ENCODE assay signal across 1 cellular context in genomic region chr11:65524747-65525658, GRCh38.
A peak's percentile ranks its signal among the peaks of the same experiment; 100 is the strongest.
TF ChIP-seq lines count a peak whose summit lies in the region.

SCYL1 (plus strand) TSS chr11:65525083; CDS start chr11:65525154, 71 bp downstream.

TF ChIP-seq in HepG2, 621 proteins besides CTCF, POLR2A, EP300 and RAD21 (continued from another document and continues in another):
- TF ChIP-seq, protein P1, sequence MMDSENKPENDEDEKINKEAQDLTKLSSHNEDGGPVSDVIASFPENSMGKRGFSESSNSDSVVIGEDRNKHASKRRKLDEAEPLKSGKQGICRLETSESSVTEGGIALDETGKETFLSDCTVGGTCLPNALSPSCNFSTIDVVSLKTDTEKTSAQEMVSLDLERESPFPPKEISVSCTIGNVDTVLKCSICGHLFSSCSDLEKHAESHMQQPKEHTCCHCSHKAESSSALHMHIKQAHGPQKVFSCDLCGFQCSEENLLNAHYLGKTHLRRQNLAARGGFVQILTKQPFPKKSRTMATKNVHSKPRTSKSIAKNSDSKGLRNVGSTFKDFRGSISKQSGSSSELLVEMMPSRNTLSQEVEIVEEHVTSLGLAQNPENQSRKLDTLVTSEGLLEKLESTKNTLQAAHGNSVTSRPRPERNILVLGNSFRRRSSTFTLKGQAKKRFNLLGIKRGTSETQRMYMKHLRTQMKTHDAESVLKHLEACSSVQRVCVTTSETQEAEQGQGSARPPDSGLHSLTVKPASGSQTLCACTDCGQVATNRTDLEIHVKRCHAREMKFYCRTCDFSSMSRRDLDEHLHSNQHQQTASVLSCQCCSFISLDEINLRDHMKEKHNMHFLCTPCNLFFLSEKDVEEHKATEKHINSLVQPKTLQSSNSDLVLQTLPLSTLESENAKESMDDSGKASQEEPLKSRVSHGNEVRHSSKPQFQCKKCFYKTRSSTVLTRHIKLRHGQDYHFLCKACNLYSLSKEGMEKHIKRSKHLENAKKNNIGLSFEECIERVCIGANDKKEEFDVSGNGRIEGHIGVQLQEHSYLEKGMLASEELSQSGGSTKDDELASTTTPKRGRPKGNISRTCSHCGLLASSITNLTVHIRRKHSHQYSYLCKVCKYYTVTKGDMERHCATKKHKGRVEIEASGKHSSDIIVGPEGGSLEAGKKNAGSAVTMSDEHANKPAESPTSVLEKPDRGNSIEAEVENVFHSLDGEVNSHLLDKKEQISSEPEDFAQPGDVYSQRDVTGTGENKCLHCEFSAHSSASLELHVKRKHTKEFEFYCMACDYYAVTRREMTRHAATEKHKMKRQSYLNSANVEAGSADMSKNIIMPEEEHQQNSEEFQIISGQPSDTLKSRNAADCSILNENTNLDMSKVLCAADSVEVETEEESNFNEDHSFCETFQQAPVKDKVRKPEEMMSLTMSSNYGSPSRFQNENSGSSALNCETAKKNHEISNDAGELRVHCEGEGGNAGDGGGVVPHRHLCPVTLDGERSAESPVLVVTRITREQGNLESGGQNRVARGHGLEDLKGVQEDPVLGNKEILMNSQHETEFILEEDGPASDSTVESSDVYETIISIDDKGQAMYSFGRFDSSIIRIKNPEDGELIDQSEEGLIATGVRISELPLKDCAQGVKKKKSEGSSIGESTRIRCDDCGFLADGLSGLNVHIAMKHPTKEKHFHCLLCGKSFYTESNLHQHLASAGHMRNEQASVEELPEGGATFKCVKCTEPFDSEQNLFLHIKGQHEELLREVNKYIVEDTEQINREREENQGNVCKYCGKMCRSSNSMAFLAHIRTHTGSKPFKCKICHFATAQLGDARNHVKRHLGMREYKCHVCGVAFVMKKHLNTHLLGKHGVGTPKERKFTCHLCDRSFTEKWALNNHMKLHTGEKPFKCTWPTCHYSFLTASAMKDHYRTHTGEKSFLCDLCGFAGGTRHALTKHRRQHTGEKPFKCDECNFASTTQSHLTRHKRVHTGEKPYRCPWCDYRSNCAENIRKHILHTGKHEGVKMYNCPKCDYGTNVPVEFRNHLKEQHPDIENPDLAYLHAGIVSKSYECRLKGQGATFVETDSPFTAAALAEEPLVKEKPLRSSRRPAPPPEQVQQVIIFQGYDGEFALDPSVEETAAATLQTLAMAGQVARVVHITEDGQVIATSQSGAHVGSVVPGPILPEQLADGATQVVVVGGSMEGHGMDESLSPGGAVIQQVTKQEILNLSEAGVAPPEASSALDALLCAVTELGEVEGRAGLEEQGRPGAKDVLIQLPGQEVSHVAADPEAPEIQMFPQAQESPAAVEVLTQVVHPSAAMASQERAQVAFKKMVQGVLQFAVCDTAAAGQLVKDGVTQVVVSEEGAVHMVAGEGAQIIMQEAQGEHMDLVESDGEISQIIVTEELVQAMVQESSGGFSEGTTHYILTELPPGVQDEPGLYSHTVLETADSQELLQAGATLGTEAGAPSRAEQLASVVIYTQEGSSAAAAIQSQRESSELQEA (CRISPR knock-in tag; IDR thresholded peaks at IDR 0.05; ENCODE audit: not compliant biosample characterization): peak; percentile 65
- TF ChIP-seq ADNP (CRISPR knock-in tag; IDR thresholded peaks at IDR 0.05) (peak; percentile 48; the same call in 1 of the 2 replicates), AKAP8 (CRISPR knock-in tag; IDR thresholded peaks at IDR 0.05) (0 out of 2 replicates have a peak, but pooled peaks have one; percentile 21), ZNF619 (CRISPR knock-in tag; IDR thresholded peaks at IDR 0.05) (no peak), MTF1 (CRISPR knock-in tag; IDR thresholded peaks at IDR 0.05) (0 out of 2 replicates have a peak, but pooled peaks have one; percentile 36), SPEN (CRISPR knock-in tag; IDR thresholded peaks at IDR 0.05; ENCODE audit: low read depth) (peak; percentile 65; the same call in 1 of the 2 replicates), ZNF33B (CRISPR knock-in tag; IDR thresholded peaks at IDR 0.05) (0 out of 2 replicates have a peak, but pooled peaks have one; percentile 54), THAP11 (CRISPR knock-in tag; IDR thresholded peaks at IDR 0.05) (peak; percentile 38; the same call in 1 of the 2 replicates), ZNF24 (IDR thresholded peaks at IDR 0.05) (no peak), SALL1 (CRISPR knock-in tag; IDR thresholded peaks at IDR 0.05) (peak; percentile 64), JUN (CRISPR knock-in tag; IDR thresholded peaks at IDR 0.05) (no peak), ZFX (CRISPR knock-in tag; IDR thresholded peaks at IDR 0.05; ENCODE audit: low read depth) (peak; percentile 96), HMG20B (CRISPR knock-in tag; conservative IDR thresholded peaks at IDR 0.05) (no peak), ZNF777 (CRISPR knock-in tag; IDR thresholded peaks at IDR 0.05) (0 out of 2 replicates have a peak, but pooled peaks have one; percentile 40), BORCS8-MEF2B (CRISPR knock-in tag; IDR thresholded peaks at IDR 0.05) (peak; percentile 77; the same call in 1 of the 2 replicates), REL (CRISPR knock-in tag; conservative IDR thresholded peaks at IDR 0.05) (no peak), ZNF704 (CRISPR knock-in tag; IDR thresholded peaks at IDR 0.05; ENCODE audit: borderline replicate concordance) (no peak), ZNF563 (CRISPR knock-in tag; IDR thresholded peaks at IDR 0.05) (peak; percentile 86), PAWR (CRISPR knock-in tag; IDR thresholded peaks at IDR 0.05; ENCODE audit: borderline replicate concordance) (no peak), ZNF503 (CRISPR knock-in tag; IDR thresholded peaks at IDR 0.05) (no peak), MLXIP (CRISPR knock-in tag; IDR thresholded peaks at IDR 0.05; ENCODE audit: borderline replicate concordance) (peak; percentile 46; the same call in 1 of the 2 replicates), ZBTB10 (CRISPR knock-in tag; IDR thresholded peaks at IDR 0.05; ENCODE audit: borderline replicate concordance) (peak; percentile 64; the same call in 1 of the 2 replicates)
- TF ChIP-seq, protein P2, sequence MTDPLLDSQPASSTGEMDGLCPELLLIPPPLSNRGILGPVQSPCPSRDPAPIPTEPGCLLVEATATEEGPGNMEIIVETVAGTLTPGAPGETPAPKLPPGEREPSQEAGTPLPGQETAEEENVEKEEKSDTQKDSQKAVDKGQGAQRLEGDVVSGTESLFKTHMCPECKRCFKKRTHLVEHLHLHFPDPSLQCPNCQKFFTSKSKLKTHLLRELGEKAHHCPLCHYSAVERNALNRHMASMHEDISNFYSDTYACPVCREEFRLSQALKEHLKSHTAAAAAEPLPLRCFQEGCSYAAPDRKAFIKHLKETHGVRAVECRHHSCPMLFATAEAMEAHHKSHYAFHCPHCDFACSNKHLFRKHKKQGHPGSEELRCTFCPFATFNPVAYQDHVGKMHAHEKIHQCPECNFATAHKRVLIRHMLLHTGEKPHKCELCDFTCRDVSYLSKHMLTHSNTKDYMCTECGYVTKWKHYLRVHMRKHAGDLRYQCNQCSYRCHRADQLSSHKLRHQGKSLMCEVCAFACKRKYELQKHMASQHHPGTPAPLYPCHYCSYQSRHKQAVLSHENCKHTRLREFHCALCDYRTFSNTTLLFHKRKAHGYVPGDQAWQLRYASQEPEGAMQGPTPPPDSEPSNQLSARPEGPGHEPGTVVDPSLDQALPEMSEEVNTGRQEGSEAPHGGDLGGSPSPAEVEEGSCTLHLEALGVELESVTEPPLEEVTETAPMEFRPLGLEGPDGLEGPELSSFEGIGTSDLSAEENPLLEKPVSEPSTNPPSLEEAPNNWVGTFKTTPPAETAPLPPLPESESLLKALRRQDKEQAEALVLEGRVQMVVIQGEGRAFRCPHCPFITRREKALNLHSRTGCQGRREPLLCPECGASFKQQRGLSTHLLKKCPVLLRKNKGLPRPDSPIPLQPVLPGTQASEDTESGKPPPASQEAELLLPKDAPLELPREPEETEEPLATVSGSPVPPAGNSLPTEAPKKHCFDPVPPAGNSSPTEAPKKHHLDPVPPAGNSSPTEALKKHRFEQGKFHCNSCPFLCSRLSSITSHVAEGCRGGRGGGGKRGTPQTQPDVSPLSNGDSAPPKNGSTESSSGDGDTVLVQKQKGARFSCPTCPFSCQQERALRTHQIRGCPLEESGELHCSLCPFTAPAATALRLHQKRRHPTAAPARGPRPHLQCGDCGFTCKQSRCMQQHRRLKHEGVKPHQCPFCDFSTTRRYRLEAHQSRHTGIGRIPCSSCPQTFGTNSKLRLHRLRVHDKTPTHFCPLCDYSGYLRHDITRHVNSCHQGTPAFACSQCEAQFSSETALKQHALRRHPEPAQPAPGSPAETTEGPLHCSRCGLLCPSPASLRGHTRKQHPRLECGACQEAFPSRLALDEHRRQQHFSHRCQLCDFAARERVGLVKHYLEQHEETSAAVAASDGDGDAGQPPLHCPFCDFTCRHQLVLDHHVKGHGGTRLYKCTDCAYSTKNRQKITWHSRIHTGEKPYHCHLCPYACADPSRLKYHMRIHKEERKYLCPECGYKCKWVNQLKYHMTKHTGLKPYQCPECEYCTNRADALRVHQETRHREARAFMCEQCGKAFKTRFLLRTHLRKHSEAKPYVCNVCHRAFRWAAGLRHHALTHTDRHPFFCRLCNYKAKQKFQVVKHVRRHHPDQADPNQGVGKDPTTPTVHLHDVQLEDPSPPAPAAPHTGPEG (CRISPR knock-in tag; IDR thresholded peaks at IDR 0.05): no peak
- TF ChIP-seq, protein P3, sequence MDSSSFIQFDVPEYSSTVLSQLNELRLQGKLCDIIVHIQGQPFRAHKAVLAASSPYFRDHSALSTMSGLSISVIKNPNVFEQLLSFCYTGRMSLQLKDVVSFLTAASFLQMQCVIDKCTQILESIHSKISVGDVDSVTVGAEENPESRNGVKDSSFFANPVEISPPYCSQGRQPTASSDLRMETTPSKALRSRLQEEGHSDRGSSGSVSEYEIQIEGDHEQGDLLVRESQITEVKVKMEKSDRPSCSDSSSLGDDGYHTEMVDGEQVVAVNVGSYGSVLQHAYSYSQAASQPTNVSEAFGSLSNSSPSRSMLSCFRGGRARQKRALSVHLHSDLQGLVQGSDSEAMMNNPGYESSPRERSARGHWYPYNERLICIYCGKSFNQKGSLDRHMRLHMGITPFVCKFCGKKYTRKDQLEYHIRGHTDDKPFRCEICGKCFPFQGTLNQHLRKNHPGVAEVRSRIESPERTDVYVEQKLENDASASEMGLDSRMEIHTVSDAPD (CRISPR knock-in tag; IDR thresholded peaks at IDR 0.05): 0 out of 2 replicates have a peak, but pooled peaks have one; percentile 46
- TF ChIP-seq, protein P4, sequence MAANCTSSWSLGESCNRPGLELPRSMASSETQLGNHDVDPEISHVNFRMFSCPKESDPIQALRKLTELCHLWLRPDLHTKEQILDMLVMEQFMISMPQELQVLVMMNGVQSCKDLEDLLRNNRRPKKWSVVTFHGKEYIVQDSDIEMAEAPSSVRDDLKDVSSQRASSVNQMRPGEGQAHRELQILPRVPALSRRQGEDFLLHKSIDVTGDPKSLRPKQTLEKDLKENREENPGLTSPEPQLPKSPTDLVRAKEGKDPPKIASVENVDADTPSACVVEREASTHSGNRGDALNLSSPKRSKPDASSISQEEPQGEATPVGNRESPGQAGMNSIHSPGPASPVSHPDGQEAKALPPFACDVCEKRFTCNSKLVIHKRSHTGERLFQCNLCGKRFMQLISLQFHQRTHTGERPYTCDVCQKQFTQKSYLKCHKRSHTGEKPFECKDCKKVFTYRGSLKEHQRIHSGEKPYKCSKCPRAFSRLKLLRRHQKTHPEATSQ (CRISPR knock-in tag; IDR thresholded peaks at IDR 0.05; ENCODE audit: borderline replicate concordance): peak; percentile 46; the same call in 1 of the 2 replicates
